In genomic region chr1:23020731-23021130, GRCh38 we compare ENCODE assay signal across 9 cellular contexts. TPM values are rescaled to one million over a fixed set of nuclear protein-coding genes. Genes with fewer than 3 reads are reported as not detected.
DNase-seq lines count a peak whose midpoint lies in the region; ATAC-seq and TF ChIP-seq lines count a peak whose summit lies in the region.
"Had no signal": no experiment of that assay in that cellular context is flagged by ENCODE, and none has a peak within 500 bp of the region (broad histone marks: within the 10 kb centered on the region; RNA-seq: fewer than 3 reads in every experiment).

No MANE protein-coding gene starts in this region.

- no peak for TF ChIP-seq EP300 in neural cell (conservative IDR thresholded peaks at IDR 0.05; ENCODE audit: poor library complexity, severe bottlenecking)

- H3K27me3 Mint-ChIP-seq in CD4-positive, alpha-beta T cell, result no peaks in the 10 kb centered on the region

- peak overlapping the region; percentile 53 for H3K4me2 ChIP-seq in neural cell (ENCODE audit: low read length)

- peaks cover 60% of the 10 kb centered on the region for H3K79me2 ChIP-seq in neural cell (replicated peaks; ENCODE audit: insufficient read depth, low read length)

- peaks cover 34% of the 10 kb centered on the region for H3K36me3 Mint-ChIP-seq in CD4-positive, alpha-beta T cell (ENCODE audit: low read depth)

- H3K27ac ChIP-seq in CD4-positive, alpha-beta T cell (ENCODE audit: low read depth, low read length), result no peak overlapping the region
- H3K27ac ChIP-seq in neural cell (ENCODE audit: low read length), result peak overlapping the region; percentile 97

- H3K4me3 ChIP-seq in LNCaP clone FGC (ENCODE audit: low read depth, low read length) (peak overlapping the region; percentile 81), choroid plexus epithelial cell (ENCODE audit: low read depth, low read length) (peak overlapping the region; percentile 88), neural cell (ENCODE audit: low read length) (peak overlapping the region; percentile 73)

- H3K27me3 ChIP-seq in CD4-positive, alpha-beta T cell (ENCODE audit: control insufficient read depth, insufficient read depth, low read length), result no peaks in the 10 kb centered on the region
- no peaks in the 10 kb centered on the region for H3K27me3 ChIP-seq in neural cell (ENCODE audit: insufficient read depth, low read depth, low read length)

- peaks cover 6% of the 10 kb centered on the region for H3K9me3 Mint-ChIP-seq in CD4-positive, alpha-beta T cell

- CTCF ChIA-PET in CD4-positive, alpha-beta T cell (lab: Charles Lee), result no interaction called here

- peaks cover 6% of the 10 kb centered on the region for H3F3A ChIP-seq in neural cell (ENCODE audit: insufficient read depth, low read length, poor library complexity, severe bottlenecking)

- H3K9ac ChIP-seq in neural cell (ENCODE audit: low read length), result peak overlapping the region; percentile 98

- intact Hi-C loops in CD4-positive, alpha-beta T cell (cut with DNase I, micrococcal nuclease), result loop anchor here in 1 of 2 experiments (2.0 kb wide), 1 partner anchor 24 kb away; no protein-coding TSS in a partner anchor

- POLR2A ChIA-PET in CD4-positive, alpha-beta T cell (lab: Charles Lee), result interaction anchor here (1.3 kb wide), 1 partner anchor 35 kb away, joined by 4 read pairs; no protein-coding TSS in a partner anchor

- peaks cover 9% of the 10 kb centered on the region for H4K20me1 ChIP-seq in neural cell (ENCODE audit: insufficient read depth)

- H3K27ac Mint-ChIP-seq in CD4-positive, alpha-beta T cell, result peak overlapping the region; percentile 88

- DNase-seq in CD4-positive, alpha-beta T cell, result no peak
- DNase-seq in LNCaP clone FGC (ENCODE audit: low read depth), result no peak
- no peak for DNase-seq in choroid plexus epithelial cell (ENCODE audit: low read depth)
- DNase-seq in GOT3 (lab: John Stamatoyannopoulos, UW), result no peak

- TF ChIP-seq CTCF in CD4-positive, alpha-beta T cell (IDR thresholded peaks at IDR 0.05), result no peak
- TF ChIP-seq CTCF in LNCaP clone FGC (IDR thresholded peaks at IDR 0.05; ENCODE audit: control insufficient read depth, extremely low read depth, insufficient read depth) (no peak), choroid plexus epithelial cell (conservative IDR thresholded peaks at IDR 0.05; ENCODE audit: low read depth, low read length) (no peak), neural cell (IDR thresholded peaks at IDR 0.05; ENCODE audit: poor library complexity, severe bottlenecking) (no peak)

- no peaks in the 10 kb centered on the region for H3K9me3 ChIP-seq in CD4-positive, alpha-beta T cell (ENCODE audit: control insufficient read depth, low read length)
- H3K9me3 ChIP-seq in neural cell (ENCODE audit: low read length), result no peaks in the 10 kb centered on the region

- peak overlapping the region; percentile 71 for H2AFZ ChIP-seq in neural cell (ENCODE audit: low read depth, low read length)

- no peak for ATAC-seq in CD4-positive, alpha-beta T cell (ENCODE audit: poor library complexity)
- no peak for ATAC-seq in GM21825 (IDR thresholded peaks at IDR 0.05; ENCODE audit: unreplicated experiment)
- no peak for ATAC-seq in GM18867 (IDR thresholded peaks at IDR 0.05; ENCODE audit: unreplicated experiment)
- no peak for ATAC-seq in GM21528 (IDR thresholded peaks at IDR 0.05; ENCODE audit: low FRiP score, unreplicated experiment)

- peaks cover 62% of the 10 kb centered on the region for H3K4me1 Mint-ChIP-seq in CD4-positive, alpha-beta T cell (ENCODE audit: low read depth)

- TF ChIP-seq RAD21 in neural cell (conservative IDR thresholded peaks at IDR 0.05), result no peak

- peak overlapping the region; percentile 99 for H3K4me3 Mint-ChIP-seq in CD4-positive, alpha-beta T cell

- no peaks in the 10 kb centered on the region for H3K9me2 ChIP-seq in neural cell (ENCODE audit: insufficient read depth, low read length)

- no peaks in the 10 kb centered on the region for H3K36me3 ChIP-seq in neural cell (ENCODE audit: insufficient read depth, low read length)

TF ChIP-seq in neural cell, 6 proteins besides CTCF, POLR2A, EP300 and RAD21:
- no peak for TF ChIP-seq MXI1 (conservative IDR thresholded peaks at IDR 0.05; ENCODE audit: poor library complexity, severe bottlenecking)
- no peak for TF ChIP-seq SMC3 (conservative IDR thresholded peaks at IDR 0.05; ENCODE audit: poor library complexity)
- no peak for TF ChIP-seq POLR2AphosphoS5 (IDR thresholded peaks at IDR 0.05)
- no peak for TF ChIP-seq REST (IDR thresholded peaks at IDR 0.05; ENCODE audit: borderline replicate concordance)
- no peak for TF ChIP-seq EZH2 (IDR thresholded peaks at IDR 0.05; ENCODE audit: borderline replicate concordance, insufficient read depth, low read length, poor library complexity, severe bottlenecking)
- no peak for TF ChIP-seq TAF1 (IDR thresholded peaks at IDR 0.05; ENCODE audit: low read depth)

RNA-seq across cellular contexts. Expression of gene KDM1A, which starts 1.5 kb away (rescaled TPM):
- total RNA-seq in CD4-positive, alpha-beta T cell, result 10 to 100 TPM; 38.3 to 42.4 TPM
- polyA plus RNA-seq in neural cell, result 276 and 304 TPM in 2 replicates
- 360 and 373 TPM in 2 replicates for polyA minus RNA-seq in neural cell

RNA-seq across cellular contexts. Expression of gene TEX46, which starts 5.1 kb away (rescaled TPM):
- total RNA-seq in CD4-positive, alpha-beta T cell, result not detected
- polyA plus RNA-seq in neural cell, result not detected in 2 replicates
- not detected in 2 replicates for polyA minus RNA-seq in neural cell
- total RNA-seq: H4 had no signal

RNA-seq across cellular contexts. Expression of gene LACTBL1, which starts 48.1 kb away (rescaled TPM):
- not detected for total RNA-seq in CD4-positive, alpha-beta T cell
- polyA plus RNA-seq in neural cell, result not detected in 2 replicates
- not detected in 2 replicates for polyA minus RNA-seq in neural cell
- total RNA-seq: H4 had no signal
